ENCODE assay signal across 2 cellular contexts in the genomic region with DNA sequence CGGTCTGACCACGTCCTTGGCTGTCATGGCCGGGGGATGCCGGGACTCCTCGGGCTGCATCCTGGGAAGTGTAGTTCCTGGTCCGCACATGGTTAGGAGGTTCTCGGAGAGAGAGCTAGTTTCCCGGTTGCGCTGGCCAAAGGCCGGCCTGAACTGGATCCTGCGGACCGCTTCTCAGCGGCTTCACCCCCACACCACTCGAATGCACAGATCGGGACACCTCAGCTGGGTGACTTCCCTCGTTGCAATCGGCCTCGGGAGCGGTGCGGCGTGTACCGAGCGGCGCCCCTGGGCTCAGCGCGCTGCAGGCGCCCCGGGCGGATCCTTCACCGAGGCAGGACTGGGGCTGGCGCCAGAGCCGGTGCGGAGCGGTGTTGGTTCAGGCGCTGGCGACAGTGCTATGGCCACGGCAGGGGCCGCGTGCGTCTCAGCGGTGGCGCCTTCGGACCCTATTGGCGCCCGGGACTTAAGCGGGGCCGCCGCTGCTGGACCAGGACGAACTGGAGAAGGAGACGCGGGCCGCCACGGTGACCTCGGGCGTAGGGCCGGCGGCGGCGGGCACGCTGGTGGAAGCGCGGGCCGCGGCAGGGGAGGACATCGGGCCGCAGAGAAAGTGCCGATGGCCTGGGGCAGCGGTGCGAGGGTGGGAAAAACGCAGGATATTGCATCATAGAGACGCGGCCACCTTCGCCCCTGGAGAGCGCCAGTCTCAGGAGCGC.
A peak's percentile ranks its signal among the peaks of the same experiment; 100 is the strongest.
TF ChIP-seq lines count a peak whose summit lies in the region.

No MANE protein-coding gene starts in this region.

TF ChIP-seq in A549, 52 proteins besides CTCF, POLR2A, EP300 and RAD21 (continues in another document):
- TF ChIP-seq, protein P1, sequence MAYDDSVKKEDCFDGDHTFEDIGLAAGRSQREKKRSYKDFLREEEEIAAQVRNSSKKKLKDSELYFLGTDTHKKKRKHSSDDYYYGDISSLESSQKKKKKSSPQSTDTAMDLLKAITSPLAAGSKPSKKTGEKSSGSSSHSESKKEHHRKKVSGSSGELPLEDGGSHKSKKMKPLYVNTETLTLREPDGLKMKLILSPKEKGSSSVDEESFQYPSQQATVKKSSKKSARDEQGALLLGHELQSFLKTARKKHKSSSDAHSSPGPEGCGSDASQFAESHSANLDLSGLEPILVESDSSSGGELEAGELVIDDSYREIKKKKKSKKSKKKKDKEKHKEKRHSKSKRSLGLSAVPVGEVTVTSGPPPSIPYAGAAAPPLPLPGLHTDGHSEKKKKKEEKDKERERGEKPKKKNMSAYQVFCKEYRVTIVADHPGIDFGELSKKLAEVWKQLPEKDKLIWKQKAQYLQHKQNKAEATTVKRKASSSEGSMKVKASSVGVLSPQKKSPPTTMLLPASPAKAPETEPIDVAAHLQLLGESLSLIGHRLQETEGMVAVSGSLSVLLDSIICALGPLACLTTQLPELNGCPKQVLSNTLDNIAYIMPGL (CRISPR knock-in tag; IDR thresholded peaks at IDR 0.05; ENCODE audit: borderline replicate concordance) = 0 out of 2 replicates have a peak, but pooled peaks have one; percentile 27
- TF ChIP-seq PHF8 (IDR thresholded peaks at IDR 0.05; ENCODE audit: borderline replicate concordance, low read depth) = peak; percentile 65
- TF ChIP-seq CHD2 (IDR thresholded peaks at IDR 0.05; ENCODE audit: low read length, partially characterized antibody) = no peak
- no peak for TF ChIP-seq ZC3H11A (IDR thresholded peaks at IDR 0.05)
- TF ChIP-seq SMC3 (IDR thresholded peaks at IDR 0.05) = no peak
- no peak for TF ChIP-seq NPAS2 (CRISPR knock-in tag; IDR thresholded peaks at IDR 0.05; ENCODE audit: borderline replicate concordance)
- no peak for TF ChIP-seq MAZ (IDR thresholded peaks at IDR 0.05; ENCODE audit: borderline replicate concordance, low read depth, low read length)
- no peak for TF ChIP-seq FOXS1 (CRISPR knock-in tag; IDR thresholded peaks at IDR 0.05)
- TF ChIP-seq TFCP2L1 (CRISPR knock-in tag; IDR thresholded peaks at IDR 0.05) = no peak
- no peak for TF ChIP-seq NR3C1 (IDR thresholded peaks at IDR 0.05)
- TF ChIP-seq HDAC2 (IDR thresholded peaks at IDR 0.05) = 0 out of 2 replicates have a peak, but pooled peaks have one; percentile 31
- TF ChIP-seq, protein P2, sequence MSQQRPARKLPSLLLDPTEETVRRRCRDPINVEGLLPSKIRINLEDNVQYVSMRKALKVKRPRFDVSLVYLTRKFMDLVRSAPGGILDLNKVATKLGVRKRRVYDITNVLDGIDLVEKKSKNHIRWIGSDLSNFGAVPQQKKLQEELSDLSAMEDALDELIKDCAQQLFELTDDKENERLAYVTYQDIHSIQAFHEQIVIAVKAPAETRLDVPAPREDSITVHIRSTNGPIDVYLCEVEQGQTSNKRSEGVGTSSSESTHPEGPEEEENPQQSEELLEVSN (IDR thresholded peaks at IDR 0.05; ENCODE audit: borderline replicate concordance, low read depth) = peak; percentile 84; the same call in 1 of the 2 replicates
- TF ChIP-seq HOXB5 (CRISPR knock-in tag; IDR thresholded peaks at IDR 0.05) = no peak; the same call in 1 of the 2 replicates
- TF ChIP-seq, protein P3, sequence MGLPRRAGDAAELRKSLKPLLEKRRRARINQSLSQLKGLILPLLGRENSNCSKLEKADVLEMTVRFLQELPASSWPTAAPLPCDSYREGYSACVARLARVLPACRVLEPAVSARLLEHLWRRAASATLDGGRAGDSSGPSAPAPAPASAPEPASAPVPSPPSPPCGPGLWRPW (IDR thresholded peaks at IDR 0.05) = no peak
- peak; percentile 76; the same call in 1 of the 2 replicates for TF ChIP-seq POLR2AphosphoS2 (conservative IDR thresholded peaks at IDR 0.05; ENCODE audit: low read length)
- TF ChIP-seq, protein P4, sequence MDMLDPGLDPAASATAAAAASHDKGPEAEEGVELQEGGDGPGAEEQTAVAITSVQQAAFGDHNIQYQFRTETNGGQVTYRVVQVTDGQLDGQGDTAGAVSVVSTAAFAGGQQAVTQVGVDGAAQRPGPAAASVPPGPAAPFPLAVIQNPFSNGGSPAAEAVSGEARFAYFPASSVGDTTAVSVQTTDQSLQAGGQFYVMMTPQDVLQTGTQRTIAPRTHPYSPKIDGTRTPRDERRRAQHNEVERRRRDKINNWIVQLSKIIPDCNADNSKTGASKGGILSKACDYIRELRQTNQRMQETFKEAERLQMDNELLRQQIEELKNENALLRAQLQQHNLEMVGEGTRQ (IDR thresholded peaks at IDR 0.05) = no peak
- TF ChIP-seq ZNF302 (CRISPR knock-in tag; IDR thresholded peaks at IDR 0.05) = no peak
- TF ChIP-seq EHF (CRISPR knock-in tag; IDR thresholded peaks at IDR 0.05) = no peak
- no peak for TF ChIP-seq BHLHE40 (IDR thresholded peaks at IDR 0.05; ENCODE audit: low read depth, low read length)
- no peak for TF ChIP-seq FOSL2 (IDR thresholded peaks at IDR 0.05)
- TF ChIP-seq FOSL2 (CRISPR knock-in tag; IDR thresholded peaks at IDR 0.05) = 0 out of 2 replicates have a peak, but pooled peaks have one; percentile 2
- TF ChIP-seq, protein P5, sequence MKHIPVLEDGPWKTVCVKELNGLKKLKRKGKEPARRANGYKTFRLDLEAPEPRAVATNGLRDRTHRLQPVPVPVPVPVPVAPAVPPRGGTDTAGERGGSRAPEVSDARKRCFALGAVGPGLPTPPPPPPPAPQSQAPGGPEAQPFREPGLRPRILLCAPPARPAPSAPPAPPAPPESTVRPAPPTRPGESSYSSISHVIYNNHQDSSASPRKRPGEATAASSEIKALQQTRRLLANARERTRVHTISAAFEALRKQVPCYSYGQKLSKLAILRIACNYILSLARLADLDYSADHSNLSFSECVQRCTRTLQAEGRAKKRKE (CRISPR knock-in tag; IDR thresholded peaks at IDR 0.05; ENCODE audit: low read depth) = no peak
- no peak for TF ChIP-seq SREBF2 (IDR thresholded peaks at IDR 0.05)
- no peak for TF ChIP-seq RFX5 (IDR thresholded peaks at IDR 0.05)
- peak; percentile 16; the same call in 1 of the 2 replicates for TF ChIP-seq REST (IDR thresholded peaks at IDR 0.05)

TF ChIP-seq in PFSK-1, 5 proteins besides CTCF, POLR2A, EP300 and RAD21 (continued from another document):
- peak; percentile 78 for TF ChIP-seq FOXP2 (optimal IDR thresholded peaks at IDR 0.05; ENCODE audit: borderline replicate concordance, extremely low read depth, extremely low read length, insufficient read depth)
- TF ChIP-seq TAF1 (IDR thresholded peaks at IDR 0.05; ENCODE audit: borderline replicate concordance, insufficient read depth, low read length) = peak; percentile 93
- peak; percentile 85 for TF ChIP-seq POLR2AphosphoS5 (IDR thresholded peaks at IDR 0.05; ENCODE audit: low read depth, low read length)
